Comparison of ENCODE assay signal across 1 cellular context in the genomic region with DNA sequence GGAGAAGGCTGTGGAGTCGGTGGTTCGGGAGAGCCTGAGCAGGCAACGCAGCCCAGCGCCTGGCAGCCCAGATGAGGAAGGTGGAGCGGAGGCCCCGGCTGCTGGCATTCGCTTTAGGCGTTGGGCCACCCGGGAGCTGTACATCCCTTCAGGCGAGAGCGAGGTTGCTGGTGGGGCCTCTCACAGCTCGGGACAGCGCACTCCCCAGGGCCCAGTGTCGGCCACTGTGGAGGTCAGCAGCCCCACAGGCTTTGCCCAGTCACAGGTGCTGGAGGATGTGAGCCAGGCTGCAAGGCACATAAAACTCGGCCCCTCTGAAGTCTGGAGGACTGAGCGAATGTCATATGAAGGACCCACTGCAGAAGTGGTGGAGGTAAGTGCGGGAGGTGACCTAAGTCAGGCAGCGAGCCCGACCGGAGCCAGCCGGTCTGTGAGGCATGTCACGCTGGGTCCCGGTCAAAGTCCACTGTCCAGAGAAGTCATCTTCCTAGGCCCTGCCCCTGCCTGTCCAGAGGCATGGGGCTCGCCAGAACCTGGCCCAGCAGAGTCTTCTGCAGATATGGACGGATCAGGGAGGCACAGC.
TF ChIP-seq lines count a peak whose summit lies in the region.

No MANE protein-coding gene starts in this region.

TF ChIP-seq in HepG2, 621 proteins besides CTCF, POLR2A, EP300 and RAD21 (continued from another document and continues in another):
- no peak for TF ChIP-seq ZNF318 (CRISPR knock-in tag; IDR thresholded peaks at IDR 0.05)
- TF ChIP-seq ZNF761 (CRISPR knock-in tag; conservative IDR thresholded peaks at IDR 0.05) = no peak
- TF ChIP-seq, protein P1, sequence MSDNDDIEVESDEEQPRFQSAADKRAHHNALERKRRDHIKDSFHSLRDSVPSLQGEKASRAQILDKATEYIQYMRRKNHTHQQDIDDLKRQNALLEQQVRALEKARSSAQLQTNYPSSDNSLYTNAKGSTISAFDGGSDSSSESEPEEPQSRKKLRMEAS (IDR thresholded peaks at IDR 0.05) = peak; percentile 68
- no peak for TF ChIP-seq PAF1 (CRISPR knock-in tag; IDR thresholded peaks at IDR 0.05)
- peak; percentile 61; the same call in 1 of the 2 replicates for TF ChIP-seq ZMYM4 (CRISPR knock-in tag; IDR thresholded peaks at IDR 0.05)
- TF ChIP-seq ARNTL (CRISPR knock-in tag; IDR thresholded peaks at IDR 0.05) = no peak
- peak; percentile 36; the same call in 1 of the 2 replicates for TF ChIP-seq ZMYM3 (CRISPR knock-in tag; IDR thresholded peaks at IDR 0.05)
- peak; percentile 30; the same call in 1 of the 2 replicates for TF ChIP-seq EEA1 (CRISPR knock-in tag; IDR thresholded peaks at IDR 0.05; ENCODE audit: borderline replicate concordance)
- no peak for TF ChIP-seq ZNF660 (CRISPR knock-in tag; IDR thresholded peaks at IDR 0.05; ENCODE audit: borderline replicate concordance, low read depth)
- 0 out of 2 replicates have a peak, but pooled peaks have one; percentile 40 for TF ChIP-seq DMAP1 (CRISPR knock-in tag; IDR thresholded peaks at IDR 0.05)
- no peak for TF ChIP-seq MATR3 (CRISPR knock-in tag; IDR thresholded peaks at IDR 0.05)
- TF ChIP-seq ATF3 (CRISPR knock-in tag; IDR thresholded peaks at IDR 0.05) = peak; percentile 40; the same call in 1 of the 2 replicates
- 0 out of 2 replicates have a peak, but pooled peaks have one; percentile 23 for TF ChIP-seq ZNF317 (CRISPR knock-in tag; IDR thresholded peaks at IDR 0.05)
- no peak for TF ChIP-seq ZSCAN22 (CRISPR knock-in tag; IDR thresholded peaks at IDR 0.05)
- TF ChIP-seq CERS6 (CRISPR knock-in tag; IDR thresholded peaks at IDR 0.05) = no peak
- TF ChIP-seq, protein P2, sequence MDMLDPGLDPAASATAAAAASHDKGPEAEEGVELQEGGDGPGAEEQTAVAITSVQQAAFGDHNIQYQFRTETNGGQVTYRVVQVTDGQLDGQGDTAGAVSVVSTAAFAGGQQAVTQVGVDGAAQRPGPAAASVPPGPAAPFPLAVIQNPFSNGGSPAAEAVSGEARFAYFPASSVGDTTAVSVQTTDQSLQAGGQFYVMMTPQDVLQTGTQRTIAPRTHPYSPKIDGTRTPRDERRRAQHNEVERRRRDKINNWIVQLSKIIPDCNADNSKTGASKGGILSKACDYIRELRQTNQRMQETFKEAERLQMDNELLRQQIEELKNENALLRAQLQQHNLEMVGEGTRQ (IDR thresholded peaks at IDR 0.05; ENCODE audit: low read depth, low read length) = no peak
- TF ChIP-seq, protein P2 (CRISPR knock-in tag; IDR thresholded peaks at IDR 0.05; ENCODE audit: borderline replicate concordance) = no peak
- no peak for TF ChIP-seq CEBPG (CRISPR knock-in tag; IDR thresholded peaks at IDR 0.05)
- peak; percentile 68 for TF ChIP-seq SAP130 (CRISPR knock-in tag; IDR thresholded peaks at IDR 0.05; ENCODE audit: low read depth)
- TF ChIP-seq HHEX (CRISPR knock-in tag; IDR thresholded peaks at IDR 0.05) = no peak
- no peak for TF ChIP-seq FOXC1 (CRISPR knock-in tag; IDR thresholded peaks at IDR 0.05; ENCODE audit: borderline replicate concordance)
- peak; percentile 25; the same call in 1 of the 2 replicates for TF ChIP-seq ZNF331 (CRISPR knock-in tag; IDR thresholded peaks at IDR 0.05)
- TF ChIP-seq RFX3 (CRISPR knock-in tag; IDR thresholded peaks at IDR 0.05) = no peak
- TF ChIP-seq CENPBD1 (CRISPR knock-in tag; IDR thresholded peaks at IDR 0.05; ENCODE audit: borderline replicate concordance, low read depth) = no peak
- TF ChIP-seq ZMYM2 (CRISPR knock-in tag; IDR thresholded peaks at IDR 0.05) = 0 out of 2 replicates have a peak, but pooled peaks have one; percentile 25
- TF ChIP-seq, protein P3, sequence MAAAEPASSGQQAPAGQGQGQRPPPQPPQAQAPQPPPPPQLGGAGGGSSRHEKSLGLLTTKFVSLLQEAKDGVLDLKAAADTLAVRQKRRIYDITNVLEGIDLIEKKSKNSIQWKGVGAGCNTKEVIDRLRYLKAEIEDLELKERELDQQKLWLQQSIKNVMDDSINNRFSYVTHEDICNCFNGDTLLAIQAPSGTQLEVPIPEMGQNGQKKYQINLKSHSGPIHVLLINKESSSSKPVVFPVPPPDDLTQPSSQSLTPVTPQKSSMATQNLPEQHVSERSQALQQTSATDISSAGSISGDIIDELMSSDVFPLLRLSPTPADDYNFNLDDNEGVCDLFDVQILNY (CRISPR knock-in tag; conservative IDR thresholded peaks at IDR 0.05) = no peak
- TF ChIP-seq, protein P4, sequence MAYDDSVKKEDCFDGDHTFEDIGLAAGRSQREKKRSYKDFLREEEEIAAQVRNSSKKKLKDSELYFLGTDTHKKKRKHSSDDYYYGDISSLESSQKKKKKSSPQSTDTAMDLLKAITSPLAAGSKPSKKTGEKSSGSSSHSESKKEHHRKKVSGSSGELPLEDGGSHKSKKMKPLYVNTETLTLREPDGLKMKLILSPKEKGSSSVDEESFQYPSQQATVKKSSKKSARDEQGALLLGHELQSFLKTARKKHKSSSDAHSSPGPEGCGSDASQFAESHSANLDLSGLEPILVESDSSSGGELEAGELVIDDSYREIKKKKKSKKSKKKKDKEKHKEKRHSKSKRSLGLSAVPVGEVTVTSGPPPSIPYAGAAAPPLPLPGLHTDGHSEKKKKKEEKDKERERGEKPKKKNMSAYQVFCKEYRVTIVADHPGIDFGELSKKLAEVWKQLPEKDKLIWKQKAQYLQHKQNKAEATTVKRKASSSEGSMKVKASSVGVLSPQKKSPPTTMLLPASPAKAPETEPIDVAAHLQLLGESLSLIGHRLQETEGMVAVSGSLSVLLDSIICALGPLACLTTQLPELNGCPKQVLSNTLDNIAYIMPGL (CRISPR knock-in tag; IDR thresholded peaks at IDR 0.05; ENCODE audit: borderline replicate concordance in 1 of 2, low read depth in 1 of 2) = 0 out of 4 replicates have a peak, but pooled peaks of 1 of the 2 experiments have one; percentile 36
- TF ChIP-seq ZNF446 (CRISPR knock-in tag; IDR thresholded peaks at IDR 0.05) = no peak
- TF ChIP-seq YY1 (IDR thresholded peaks at IDR 0.05; ENCODE audit: insufficient read depth, insufficient replicate concordance, low read depth, low read length) = peak; percentile 32
- no peak for TF ChIP-seq PHB2 (IDR thresholded peaks at IDR 0.05; ENCODE audit: partially characterized antibody)
- no peak for TF ChIP-seq ZNF451 (CRISPR knock-in tag; IDR thresholded peaks at IDR 0.05)
- TF ChIP-seq ZNF816 (CRISPR knock-in tag; IDR thresholded peaks at IDR 0.05; ENCODE audit: borderline replicate concordance) = no peak
- TF ChIP-seq FLYWCH1 (CRISPR knock-in tag; IDR thresholded peaks at IDR 0.05) = no peak
- TF ChIP-seq, protein P5, sequence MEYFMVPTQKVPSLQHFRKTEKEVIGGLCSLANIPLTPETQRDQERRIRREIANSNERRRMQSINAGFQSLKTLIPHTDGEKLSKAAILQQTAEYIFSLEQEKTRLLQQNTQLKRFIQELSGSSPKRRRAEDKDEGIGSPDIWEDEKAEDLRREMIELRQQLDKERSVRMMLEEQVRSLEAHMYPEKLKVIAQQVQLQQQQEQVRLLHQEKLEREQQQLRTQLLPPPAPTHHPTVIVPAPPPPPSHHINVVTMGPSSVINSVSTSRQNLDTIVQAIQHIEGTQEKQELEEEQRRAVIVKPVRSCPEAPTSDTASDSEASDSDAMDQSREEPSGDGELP (IDR thresholded peaks at IDR 0.05; ENCODE audit: borderline replicate concordance, low read depth) = peak; percentile 34; the same call in 1 of the 2 replicates
- TF ChIP-seq RXRA (CRISPR knock-in tag; IDR thresholded peaks at IDR 0.05) = peak; percentile 61; the same call in 1 of the 2 replicates
- TF ChIP-seq TSC22D2 (CRISPR knock-in tag; IDR thresholded peaks at IDR 0.05; ENCODE audit: borderline replicate concordance) = no peak
- TF ChIP-seq SMC3 (IDR thresholded peaks at IDR 0.05; ENCODE audit: low read length) = no peak
- no peak for TF ChIP-seq ZNF776 (CRISPR knock-in tag; IDR thresholded peaks at IDR 0.05)
- TF ChIP-seq, protein P6, sequence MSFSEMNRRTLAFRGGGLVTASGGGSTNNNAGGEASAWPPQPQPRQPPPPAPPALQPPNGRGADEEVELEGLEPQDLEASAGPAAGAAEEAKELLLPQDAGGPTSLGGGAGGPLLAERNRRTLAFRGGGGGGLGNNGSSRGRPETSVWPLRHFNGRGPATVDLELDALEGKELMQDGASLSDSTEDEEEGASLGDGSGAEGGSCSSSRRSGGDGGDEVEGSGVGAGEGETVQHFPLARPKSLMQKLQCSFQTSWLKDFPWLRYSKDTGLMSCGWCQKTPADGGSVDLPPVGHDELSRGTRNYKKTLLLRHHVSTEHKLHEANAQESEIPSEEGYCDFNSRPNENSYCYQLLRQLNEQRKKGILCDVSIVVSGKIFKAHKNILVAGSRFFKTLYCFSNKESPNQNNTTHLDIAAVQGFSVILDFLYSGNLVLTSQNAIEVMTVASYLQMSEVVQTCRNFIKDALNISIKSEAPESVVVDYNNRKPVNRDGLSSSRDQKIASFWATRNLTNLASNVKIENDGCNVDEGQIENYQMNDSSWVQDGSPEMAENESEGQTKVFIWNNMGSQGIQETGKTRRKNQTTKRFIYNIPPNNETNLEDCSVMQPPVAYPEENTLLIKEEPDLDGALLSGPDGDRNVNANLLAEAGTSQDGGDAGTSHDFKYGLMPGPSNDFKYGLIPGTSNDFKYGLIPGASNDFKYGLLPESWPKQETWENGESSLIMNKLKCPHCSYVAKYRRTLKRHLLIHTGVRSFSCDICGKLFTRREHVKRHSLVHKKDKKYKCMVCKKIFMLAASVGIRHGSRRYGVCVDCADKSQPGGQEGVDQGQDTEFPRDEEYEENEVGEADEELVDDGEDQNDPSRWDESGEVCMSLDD (CRISPR knock-in tag; IDR thresholded peaks at IDR 0.05; ENCODE audit: borderline replicate concordance) = no peak
- no peak; the same call in 1 of the 2 replicates for TF ChIP-seq MIXL1 (CRISPR knock-in tag; IDR thresholded peaks at IDR 0.05)
- TF ChIP-seq ZNF839 (CRISPR knock-in tag; IDR thresholded peaks at IDR 0.05; ENCODE audit: borderline replicate concordance) = no peak
- peak; percentile 38 for TF ChIP-seq MED1 (CRISPR knock-in tag; IDR thresholded peaks at IDR 0.05)
